ENCODE assay signal across 14 cellular contexts in genomic region chr2:144227427-144227826, GRCh38.
DNase-seq lines count a peak whose midpoint lies in the region; ATAC-seq and TF ChIP-seq lines count a peak whose summit lies in the region.
"Had no signal": no experiment of that assay in that cellular context is flagged by ENCODE, and none has a peak within 500 bp of the region (broad histone marks: within the 10 kb centered on the region; RNA-seq: fewer than 3 reads in every experiment).

No MANE protein-coding gene starts in this region.

- intact Hi-C loops in mammary epithelial cell (cut with micrococcal nuclease) (no loop called here), breast epithelium (cut with DNase I; ENCODE audit: low total_unique reads) (no loop called here), uterus (cut with DNase I; ENCODE audit: low total_unique reads) (no loop called here)

- H3K9me3 ChIP-seq in mammary epithelial cell (replicated peaks; ENCODE audit: insufficient read depth, low read length), result no peaks in the 10 kb centered on the region
- no peaks in the 10 kb centered on the region for H3K9me3 ChIP-seq in breast epithelium
- H3K9me3 ChIP-seq in Loucy (ENCODE audit: insufficient read depth, low read depth, low read length), result no peaks in the 10 kb centered on the region
- no peaks in the 10 kb centered on the region for H3K9me3 ChIP-seq in uterus
- H3K9me3 ChIP-seq: BLaER1 treated with 17β-estradiol and CSF1 and Interleukin-3, amounts not matched to agents 10 nM and 100 nM had no signal

- H4K20me1 ChIP-seq in mammary epithelial cell (ENCODE audit: insufficient read depth, low read length) (no peaks in the 10 kb centered on the region), Loucy (ENCODE audit: insufficient read depth, low read length, poor library complexity, severe bottlenecking) (no peaks in the 10 kb centered on the region)
- H4K20me1 ChIP-seq: BLaER1 treated with 17β-estradiol and CSF1 and Interleukin-3, amounts not matched to agents 10 nM and 100 nM had no signal

- peaks cover 1% of the 10 kb centered on the region for H3K36me3 ChIP-seq in mammary epithelial cell (ENCODE audit: insufficient read depth, low read length)
- H3K36me3 ChIP-seq in breast epithelium, result no peaks in the 10 kb centered on the region
- no peaks in the 10 kb centered on the region for H3K36me3 ChIP-seq in Loucy (ENCODE audit: insufficient read depth, low read length)
- no peaks in the 10 kb centered on the region for H3K36me3 ChIP-seq in uterus

- H3F3A ChIP-seq in Loucy (ENCODE audit: low read depth), result peaks cover 14% of the 10 kb centered on the region; the same call in 1 of the 2 replicates

- no peaks in the 10 kb centered on the region for H3K9me3 Mint-ChIP-seq in effector memory CD8-positive, alpha-beta T cell
- H3K9me3 Mint-ChIP-seq: CD4-positive, alpha-beta T cell; GM23338 had no signal

- TF ChIP-seq CTCF in mammary epithelial cell (conservative IDR thresholded peaks at IDR 0.05 in 1 of 2, IDR thresholded peaks at IDR 0.05 in 1 of 2; ENCODE audit: extremely low read depth in 1 of 2, insufficient read depth in 1 of 2, low read depth in 1 of 2, low read length in 2 of 2), result no peak
- TF ChIP-seq CTCF in breast epithelium (IDR thresholded peaks at IDR 0.05), result no peak
- no peak for TF ChIP-seq CTCF in Loucy (conservative IDR thresholded peaks at IDR 0.05; ENCODE audit: low read length)
- TF ChIP-seq CTCF in uterus (IDR thresholded peaks at IDR 0.05), result no peak

- peak; percentile 81 for ATAC-seq in effector memory CD8-positive, alpha-beta T cell (replicated peaks)
- ATAC-seq in HG03439 (IDR thresholded peaks at IDR 0.05; ENCODE audit: unreplicated experiment), result no peak
- ATAC-seq: GM23338 had no signal

- H3K4me3 ChIP-seq in mammary epithelial cell (replicated peaks in 1 of 3; ENCODE audit: insufficient read depth in 1 of 3, low read depth in 2 of 3, low read length in 3 of 3) (no peak overlapping the region), breast epithelium (no peak overlapping the region), Loucy (ENCODE audit: low read length, poor library complexity, severe bottlenecking) (peak overlapping the region; percentile 20), uterus (no peak overlapping the region)
- H3K4me3 ChIP-seq: BLaER1 treated with 17β-estradiol and CSF1 and Interleukin-3, amounts not matched to agents 10 nM and 100 nM; GM23338 had no signal

- H3K27ac ChIP-seq in mammary epithelial cell (ENCODE audit: insufficient read depth, low read depth, low read length), result no peak overlapping the region
- H3K27ac ChIP-seq in breast epithelium, result no peak overlapping the region
- no peak overlapping the region for H3K27ac ChIP-seq in uterus
- H3K27ac ChIP-seq: BLaER1 treated with 17β-estradiol and CSF1 and Interleukin-3, amounts not matched to agents 10 nM and 100 nM had no signal

- 100% methylated on average over 1 of the region's 1 CpG for WGBS in mammary epithelial cell (ENCODE audit: low coverage, missing lambda C conversion rate)

- TF ChIP-seq POLR2A in breast epithelium (IDR thresholded peaks at IDR 0.05) (no peak), uterus (IDR thresholded peaks at IDR 0.05) (no peak)

- no peak overlapping the region for H3K9ac ChIP-seq in mammary epithelial cell (ENCODE audit: insufficient read depth, low read length)
- H3K9ac ChIP-seq in Loucy (ENCODE audit: low read depth, low read length, poor library complexity, severe bottlenecking), result peak overlapping the region; percentile 15
- H3K9ac ChIP-seq: BLaER1 treated with 17β-estradiol and CSF1 and Interleukin-3, amounts not matched to agents 10 nM and 100 nM had no signal

- H3K4me1 ChIP-seq in mammary epithelial cell (ENCODE audit: insufficient read depth, low read length) (no peaks in the 10 kb centered on the region), breast epithelium (no peaks in the 10 kb centered on the region), Loucy (ENCODE audit: insufficient read depth, low read length, poor library complexity, severe bottlenecking) (peaks cover 73% of the 10 kb centered on the region), uterus (no peaks in the 10 kb centered on the region)

- dilution Hi-C loops in mammary epithelial cell (cut with HindIII; ENCODE audit: low sequenced_read_pairs), result no loop called here

- peaks cover 18 to 22% of the 10 kb centered on the region in 2 donors for H3K4me1 Mint-ChIP-seq in effector memory CD8-positive, alpha-beta T cell (ENCODE audit: low read depth in 2 of 2)

- H3K27me3 ChIP-seq in mammary epithelial cell (ENCODE audit: insufficient read depth, low read length) (no peaks in the 10 kb centered on the region), breast epithelium (no peaks in the 10 kb centered on the region), Loucy (ENCODE audit: insufficient read depth, low read length, poor library complexity, severe bottlenecking) (no peaks in the 10 kb centered on the region), uterus (no peaks in the 10 kb centered on the region)
- H3K27me3 ChIP-seq: BLaER1 treated with 17β-estradiol and CSF1 and Interleukin-3, amounts not matched to agents 10 nM and 100 nM had no signal

- BruUV-seq in mammary epithelial cell (replicated peaks; lab: Mats Ljungman, UMichigan), result no TSS peak

- no peak for DNase-seq in mammary epithelial cell
- no peak for DNase-seq in breast epithelium (ENCODE audit: low spot score in 2 of 2)
- DNase-seq in effector memory CD8-positive, alpha-beta T cell, result no peak
- no peak for DNase-seq in NCI-H2196 (lab: John Stamatoyannopoulos, UW; ENCODE audit: unreplicated experiment)
- no peak for DNase-seq in uterus
- DNase-seq: ACHN; CD4-positive, alpha-beta T cell; DMS79; EL; H7 had no signal

- H3K36me3 Mint-ChIP-seq in effector memory CD8-positive, alpha-beta T cell (ENCODE audit: insufficient read depth), result no peaks in the 10 kb centered on the region

- H2AFZ ChIP-seq in mammary epithelial cell (ENCODE audit: low read depth, low read length), result peak overlapping the region; percentile 34
- H2AFZ ChIP-seq in Loucy (ENCODE audit: low read length), result peak overlapping the region; percentile 64
- H2AFZ ChIP-seq: GM23338 had no signal

- no peaks in the 10 kb centered on the region for H3K27me3 Mint-ChIP-seq in effector memory CD8-positive, alpha-beta T cell
- H3K27me3 Mint-ChIP-seq: CD4-positive, alpha-beta T cell had no signal

- no peak overlapping the region for H3K4me2 ChIP-seq in mammary epithelial cell (ENCODE audit: insufficient read depth, low read depth, low read length)
- H3K4me2 ChIP-seq in Loucy (ENCODE audit: low read depth, low read length, poor library complexity, severe bottlenecking), result peak overlapping the region; percentile 42
- H3K4me2 ChIP-seq: GM23338 had no signal

- H3K27ac Mint-ChIP-seq in effector memory CD8-positive, alpha-beta T cell, result peak overlapping the region; percentile 13 to 75
- H3K27ac Mint-ChIP-seq: CD4-positive, alpha-beta T cell; GM23338 had no signal

- no peaks in the 10 kb centered on the region for H3K9me2 ChIP-seq in Loucy (replicated peaks; ENCODE audit: low read depth, low read length)

- in situ Hi-C loops in mammary epithelial cell (cut with MboI; ENCODE audit: low sequenced_read_pairs in 2 of 2), result no loop called here

- H3K79me2 ChIP-seq in mammary epithelial cell (ENCODE audit: insufficient read depth, low read length) (no peaks in the 10 kb centered on the region), Loucy (ENCODE audit: insufficient read depth, low read length) (0 out of 2 replicates have a peak, but pooled peaks cover 5% of the 10 kb centered on the region)

- CTCF ChIA-PET in mammary epithelial cell (lab: Charles Lee; ENCODE audit: low non-redundant PET), result no interaction called here

- H3K4me3 Mint-ChIP-seq in effector memory CD8-positive, alpha-beta T cell, result peak overlapping the region in 1 of 2 donors; percentile 21
- H3K4me3 Mint-ChIP-seq: CD4-positive, alpha-beta T cell; GM23338 had no signal
